Comparison of ENCODE assay signal across 8 cellular contexts in the genomic region with DNA sequence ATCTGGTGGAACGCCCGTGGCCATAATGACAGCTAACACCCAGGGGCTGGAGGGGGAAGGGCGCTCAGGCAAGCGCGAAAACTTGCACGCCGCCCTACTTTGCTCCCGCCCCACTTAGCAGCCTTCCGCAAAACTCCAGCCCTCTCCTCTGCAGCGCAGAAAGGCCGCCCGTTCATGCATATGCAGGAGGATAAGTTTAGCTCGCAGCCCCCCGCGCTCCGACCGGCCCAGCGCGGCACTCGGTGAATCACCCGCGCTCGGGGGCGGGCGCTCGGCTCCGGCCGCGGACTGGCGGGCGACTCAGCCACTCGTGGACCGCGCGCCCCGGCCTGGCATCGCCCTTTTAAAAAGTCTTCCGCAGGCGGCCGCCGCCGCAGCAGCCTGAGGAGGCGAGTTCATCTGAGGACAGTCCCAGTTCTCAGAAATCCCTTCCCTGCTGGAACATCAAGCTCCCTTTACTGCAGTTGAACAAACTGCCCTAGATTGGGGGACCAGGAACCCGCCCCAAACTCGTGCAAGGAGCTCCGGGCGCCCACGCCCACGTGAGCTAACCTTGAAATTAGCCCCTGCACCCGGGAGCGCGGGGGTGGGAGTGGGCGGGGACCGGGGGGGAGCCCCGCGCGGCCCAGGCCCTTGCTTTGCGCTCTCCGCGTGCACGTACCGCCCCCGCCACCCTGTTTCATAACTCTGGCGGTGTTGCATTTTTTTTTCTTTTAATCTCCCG. TPM values are rescaled to one million over a fixed set of nuclear protein-coding genes. Genes with fewer than 3 reads are reported as not detected.
DNase-seq lines count a peak whose midpoint lies in the region; ATAC-seq and TF ChIP-seq lines count a peak whose summit lies in the region.

No MANE protein-coding gene starts in this region.

- H3K36me3 Mint-ChIP-seq in activated T-cell treated with anti-CD3 and anti-CD28 coated beads, Interleukin-2, amount 50 U/mL, for 72 hours (ENCODE audit: insufficient read depth in 2 of 2), result peaks cover 0 to 1% of the 10 kb centered on the region in 2 donors

- H3K27me3 ChIP-seq in PC-9 (ENCODE audit: insufficient read depth, low read depth) (no peaks in the 10 kb centered on the region), esophagus muscularis mucosa (no peaks in the 10 kb centered on the region)

- peak overlapping the region; percentile 82 for H3K4me3 ChIP-seq in PC-9
- H3K4me3 ChIP-seq in esophagus muscularis mucosa, result peak overlapping the region; percentile 54 to 69 (median 56)

- H3K9me3 ChIP-seq in PC-9 (ENCODE audit: insufficient read depth, low read depth) (no peaks in the 10 kb centered on the region), esophagus muscularis mucosa (no peaks in the 10 kb centered on the region)

- H3K4me1 ChIP-seq in PC-9 (replicated peaks; ENCODE audit: insufficient read depth) (peaks cover 23% of the 10 kb centered on the region), esophagus muscularis mucosa (peaks cover 54 to 79% (median 64%) of the 10 kb centered on the region in 4 donors)

- CTCF ChIA-PET in PC-9 (lab: Charles Lee), result interaction anchor here (0.7 to 0.8 kb wide), 2 partner anchors 20 to 62 kb away, joined by 3 to 4 read pairs; no protein-coding TSS in a partner anchor

- POLR2A ChIA-PET in PC-9 (lab: Charles Lee; ENCODE audit: unreplicated experiment), result interaction anchor here (0.5 to 1.0 kb wide), 9 partner anchors 11 to 533 kb away, joined by 3 to 8 read pairs (median 6); a partner anchor contains a TSS

- under 1% methylated on average over 31 of the region's 65 CpGs for WGBS in esophagus muscularis mucosa

- H3K27ac Mint-ChIP-seq in activated T-cell treated with anti-CD3 and anti-CD28 coated beads, Interleukin-2, amount 50 U/mL, for 72 hours, result peak overlapping the region; percentile 94

- intact Hi-C loops in PC-9 (cut with micrococcal nuclease; ENCODE audit: unreplicated experiment) (loop anchor here (1.0 to 5.0 kb wide), 9 partner anchors 62 to 1723 kb away; a partner anchor contains a TSS), esophagus muscularis mucosa (cut with DNase I) (loop anchor here (2.0 to 10.0 kb wide), 2 partner anchors 170 to 1946 kb away; a partner anchor contains a TSS)

- H2AFZ ChIP-seq in PC-9, result peak overlapping the region; percentile 86

- BruUV-seq in PC-9 (replicated peaks; lab: Mats Ljungman, UMichigan), result no TSS peak

- H3K4me3 Mint-ChIP-seq in activated T-cell treated with anti-CD3 and anti-CD28 coated beads, Interleukin-2, amount 50 U/mL, for 72 hours, result peak overlapping the region; percentile 91 to 96

- peak overlapping the region; percentile 97 for H3K27ac ChIP-seq in PC-9
- H3K27ac ChIP-seq in esophagus muscularis mucosa (replicated peaks in 1 of 4), result peak overlapping the region; percentile 91 to 100 (median 100)

- no peaks in the 10 kb centered on the region for H3K79me2 ChIP-seq in PC-9 (ENCODE audit: low read depth)

- H3K27me3 Mint-ChIP-seq in activated T-cell treated with anti-CD3 and anti-CD28 coated beads, Interleukin-2, amount 50 U/mL, for 72 hours (ENCODE audit: low read depth), result no peaks in the 10 kb centered on the region

- peak; percentile 73 for TF ChIP-seq POLR2A in esophagus muscularis mucosa (IDR thresholded peaks at IDR 0.05; ENCODE audit: low read depth)

- H3K36me3 ChIP-seq in PC-9 (ENCODE audit: low read depth) (no peaks in the 10 kb centered on the region), esophagus muscularis mucosa (no peaks in the 10 kb centered on the region)

- peak; percentile 45 for ATAC-seq in GM21717 (IDR thresholded peaks at IDR 0.05; ENCODE audit: unreplicated experiment)
- peak; percentile 53 to 56 for ATAC-seq in activated T-cell treated with anti-CD3 and anti-CD28 coated beads, Interleukin-2, amount 50 U/mL, for 72 hours (replicated peaks in 1 of 2)

- H3K9me2 ChIP-seq in PC-9 (ENCODE audit: insufficient read depth), result no peaks in the 10 kb centered on the region

- TF ChIP-seq CTCF in PC-9 (conservative IDR thresholded peaks at IDR 0.05), result no peak
- TF ChIP-seq CTCF in esophagus muscularis mucosa (IDR thresholded peaks at IDR 0.05), result no peak

- TF ChIP-seq EP300 in esophagus muscularis mucosa (IDR thresholded peaks at IDR 0.05), result no peak

- H3K4me1 Mint-ChIP-seq in activated T-cell treated with anti-CD3 and anti-CD28 coated beads, Interleukin-2, amount 50 U/mL, for 72 hours (ENCODE audit: low read depth), result peaks cover 49% of the 10 kb centered on the region

- DNase-seq in DMS153 (lab: John Stamatoyannopoulos, UW) (peak; percentile 97), KG1 (lab: John Stamatoyannopoulos, UW) (peak; percentile 79), PC-9 (peak; percentile 85 to 97), esophagus muscularis mucosa (ENCODE audit: extremely low spot score) (peak; percentile 99), myocyte (ENCODE audit: low read depth) (peak; percentile 97)
- peak; percentile 89 for DNase-seq in activated T-cell treated with anti-CD3 and anti-CD28 coated beads, Interleukin-2, amount 50 U/mL, for 72 hours
- DNase-seq in stimulated activated CD8-positive, alpha-beta memory T cell treated with anti-CD3 and anti-CD28 coated beads, Interleukin-7, amount 100 ng/mL, for 4 hours (ENCODE audit: low read depth in 2 of 2), result peak; percentile 86 to 91

- peaks cover 41% of the 10 kb centered on the region; the same call in 1 of the 2 replicates for H3F3A ChIP-seq in PC-9 (ENCODE audit: insufficient read depth, low read depth)

- no peaks in the 10 kb centered on the region for H3K9me3 Mint-ChIP-seq in activated T-cell treated with anti-CD3 and anti-CD28 coated beads, Interleukin-2, amount 50 U/mL, for 72 hours

- H3K4me2 ChIP-seq in PC-9, result peak overlapping the region; percentile 98

- no peaks in the 10 kb centered on the region for H4K20me1 ChIP-seq in PC-9 (ENCODE audit: insufficient read depth)

RNA-seq across cellular contexts. Expression of a gene that starts 4.5 kb away (rescaled TPM):
- total RNA-seq in PC-9 (2021) (7.0 and 9.2 TPM in 2 replicates), esophagus muscularis mucosa (100 to 1,000 TPM; 143 to 209 (median 184) TPM), myocyte (29.8 and 30.6 TPM in 2 replicates)
- 10 to 100 TPM; 27.5 to 35.4 TPM for total RNA-seq in activated T-cell treated with anti-CD3 and anti-CD28 coated beads, Interleukin-2, amount 50 U/mL, for 72 hours
- polyA plus RNA-seq in myocyte (2012), result 5.1 TPM

Comparison
In these comparisons a context has a peak if more than half of its experiments do, and no peak if none do; other contexts are left out.
1. Peak in every context shown above with its lines: DNase-seq, ATAC-seq, H3K4me3 ChIP-seq and H3K27ac ChIP-seq.